Comparison of ENCODE assay signal across 1 cellular context in the genomic region with DNA sequence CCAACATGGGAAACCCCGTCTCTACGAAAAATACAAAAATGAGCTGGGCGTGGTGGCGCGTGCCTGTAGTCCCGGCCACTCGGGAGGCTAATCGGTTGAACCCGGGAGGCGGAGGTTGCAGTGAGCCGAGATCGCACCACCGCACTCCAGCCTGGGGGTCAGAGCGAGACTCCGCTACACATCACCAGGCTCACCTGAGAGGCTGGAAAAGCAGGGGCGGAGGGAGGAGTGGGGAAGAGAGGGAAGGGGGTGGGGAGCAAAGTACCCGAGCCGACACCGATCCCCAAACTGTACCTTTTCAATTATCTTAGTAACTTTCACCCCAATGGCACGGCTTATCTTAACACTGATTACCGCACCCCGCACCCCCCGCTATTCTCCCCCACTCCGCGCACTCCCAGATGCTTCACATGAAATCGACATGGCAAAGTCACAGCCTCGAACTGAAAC.
TF ChIP-seq lines count a peak whose summit lies in the region.

No MANE protein-coding gene starts in this region.

TF ChIP-seq in HCT116, 20 proteins besides CTCF, POLR2A, EP300 and RAD21 (continued from another document):
- no peak for TF ChIP-seq TCF7L2 (IDR thresholded peaks at IDR 0.05; ENCODE audit: borderline replicate concordance, extremely low read depth, insufficient read depth, insufficient read length)
